ENCODE assay signal across 8 cellular contexts in the genomic region with DNA sequence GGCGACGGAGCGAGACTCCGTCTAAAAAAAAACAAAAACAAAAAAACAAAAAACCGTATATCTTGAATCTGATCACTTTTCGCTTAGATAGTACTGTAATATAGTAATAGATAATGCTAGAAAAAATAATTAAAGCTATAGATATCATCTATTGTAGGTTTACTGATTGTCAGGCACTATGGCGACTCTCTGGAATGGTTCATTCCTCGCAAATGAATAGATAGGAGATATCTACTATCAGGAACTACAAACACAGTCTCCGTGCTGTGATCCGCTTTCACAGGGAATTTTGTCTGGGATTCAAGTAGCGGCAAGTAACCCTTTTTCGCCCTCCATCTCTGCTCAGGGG. TPM values are rescaled to one million over a fixed set of nuclear protein-coding genes. Genes with fewer than 3 reads are reported as not detected.
DNase-seq lines count a peak whose midpoint lies in the region; ATAC-seq and TF ChIP-seq lines count a peak whose summit lies in the region.

No MANE protein-coding gene starts in this region.

- H3K4me3 Mint-ChIP-seq in T-helper 1 cell treated with Interleukin-12 subunit alpha and Interleukin-12 subunit beta and Interleukin-4 antibody, amounts not matched to agents 30 μg/mL and 1 μg/mL, for 36 hours = peak overlapping the region; percentile 93

- no peak for TF ChIP-seq CTCF in adrenal gland (IDR thresholded peaks at IDR 0.05)
- no peak for TF ChIP-seq CTCF in GM10266 (IDR thresholded peaks at IDR 0.05; ENCODE audit: control insufficient read depth, insufficient read depth, low read depth, missing control alignments)

- H3K27ac Mint-ChIP-seq in T-helper 1 cell treated with Interleukin-12 subunit alpha and Interleukin-12 subunit beta and Interleukin-4 antibody, amounts not matched to agents 30 μg/mL and 1 μg/mL, for 36 hours = peak overlapping the region; percentile 97

- H3K27me3 ChIP-seq in adrenal gland = no peaks in the 10 kb centered on the region

- H3K36me3 ChIP-seq in adrenal gland (replicated peaks in 1 of 2) = no peaks in the 10 kb centered on the region

- intact Hi-C loops in adrenal gland (cut with DNase I) = no loop called here

- peaks cover under 1% of the 10 kb centered on the region for H3K36me3 Mint-ChIP-seq in T-helper 1 cell treated with Interleukin-12 subunit alpha and Interleukin-12 subunit beta and Interleukin-4 antibody, amounts not matched to agents 30 μg/mL and 1 μg/mL, for 36 hours (ENCODE audit: low read depth)

- WGBS in adrenal gland, 4 donors = 44 to 52% (median 48%) methylated on average over 10 to 12 of the region's 12 CpGs

- H3K4me3 ChIP-seq in adrenal gland = peak overlapping the region in 3 of 4 donors; percentile 47 to 68 (median 50)

- H3K9me3 ChIP-seq in adrenal gland (replicated peaks in 1 of 3) = no peaks in the 10 kb centered on the region

- peaks cover 0 to 12% of the 10 kb centered on the region in 2 donors for H3K4me1 ChIP-seq in adrenal gland (replicated peaks in 1 of 2)

- H3K9me3 Mint-ChIP-seq in T-helper 1 cell treated with Interleukin-12 subunit alpha and Interleukin-12 subunit beta and Interleukin-4 antibody, amounts not matched to agents 30 μg/mL and 1 μg/mL, for 36 hours = no peaks in the 10 kb centered on the region

- peaks cover 25% of the 10 kb centered on the region for H3K4me1 Mint-ChIP-seq in T-helper 1 cell treated with Interleukin-12 subunit alpha and Interleukin-12 subunit beta and Interleukin-4 antibody, amounts not matched to agents 30 μg/mL and 1 μg/mL, for 36 hours (ENCODE audit: low read depth)

- no peaks in the 10 kb centered on the region for H3K27me3 Mint-ChIP-seq in T-helper 1 cell treated with Interleukin-12 subunit alpha and Interleukin-12 subunit beta and Interleukin-4 antibody, amounts not matched to agents 30 μg/mL and 1 μg/mL, for 36 hours (ENCODE audit: low read depth)

- no peak for DNase-seq in T-helper 1 cell
- DNase-seq in adrenal gland = no peak
- no peak for DNase-seq in left lobe of liver (ENCODE audit: low spot score)
- DNase-seq in GM10266 (ENCODE audit: extremely low spot score) = no peak
- no peak for DNase-seq in erythroblast (lab: John Stamatoyannopoulos, UW)

- no peak for TF ChIP-seq POLR2A in adrenal gland (IDR thresholded peaks at IDR 0.05)
- no peak for TF ChIP-seq POLR2A in erythroblast (IDR thresholded peaks at IDR 0.05; ENCODE audit: low read length)

- peak overlapping the region; percentile 67 to 95 (median 95) for H3K27ac ChIP-seq in adrenal gland
- peak overlapping the region; percentile 94 for H3K27ac ChIP-seq in temporal lobe (ENCODE audit: low read depth, low read length)

- ATAC-seq in left lobe of liver = peak; percentile 20
- ATAC-seq in activated CD4-positive, CD25-positive, alpha-beta regulatory T cell treated with anti-CD3 and anti-CD28 coated beads, Interleukin-2, amount 50 U/mL, for 24 hours = no peak

RNA-seq across cellular contexts. Expression of gene MEIG1, which starts 0.3 kb away (rescaled TPM):
- total RNA-seq in adrenal gland (1 to 10 TPM in 1 of 8 donors, not detected in 7; 1.1 TPM), left lobe of liver (not detected), temporal lobe (not detected)
- polyA plus RNA-seq in adrenal gland = under 1 TPM; 0.44 to 0.97 (median 0.95) TPM

RNA-seq across cellular contexts. Expression of gene DCLRE1C, which starts 5.0 kb away (rescaled TPM):
- total RNA-seq in adrenal gland = 10 to 100 TPM in 1 of 8 donors, 1 to 10 TPM in 7; 2.9 to 11.0 (median 8.3) TPM
- 1 to 10 TPM; 1.8 to 8.5 (median 7.6) TPM for polyA plus RNA-seq in adrenal gland
- total RNA-seq in left lobe of liver = 1.7 TPM
- total RNA-seq in temporal lobe = 50.2 TPM
